In genomic region chr1:231751624-231751897, GRCh38 we compare ENCODE assay signal across 8 cellular contexts.
"Had no signal": no experiment of that assay in that cellular context is flagged by ENCODE, and none has a peak within 500 bp of the region (broad histone marks: within the 10 kb centered on the region; RNA-seq: fewer than 3 reads in every experiment).

No MANE protein-coding gene starts in this region.

- H3K36me3 ChIP-seq: HAP-1 had no signal

- ATAC-seq: HCT116, K562 had no signal

- H2AFZ ChIP-seq: GM23248 had no signal

- H3K9me3 ChIP-seq: HAP-1 had no signal

- H3K4me1 ChIP-seq: HAP-1 had no signal

- H3K27ac ChIP-seq: GM23248 had no signal

- FAIRE-seq: K562 had no signal

- H3K9ac ChIP-seq: GM23248 had no signal

- DNase-seq: GM23248, GOT3, H7, IMR-90, KG1 had no signal

- H3K4me3 ChIP-seq: GM23248, HAP-1, K562 had no signal
